In the genomic region with DNA sequence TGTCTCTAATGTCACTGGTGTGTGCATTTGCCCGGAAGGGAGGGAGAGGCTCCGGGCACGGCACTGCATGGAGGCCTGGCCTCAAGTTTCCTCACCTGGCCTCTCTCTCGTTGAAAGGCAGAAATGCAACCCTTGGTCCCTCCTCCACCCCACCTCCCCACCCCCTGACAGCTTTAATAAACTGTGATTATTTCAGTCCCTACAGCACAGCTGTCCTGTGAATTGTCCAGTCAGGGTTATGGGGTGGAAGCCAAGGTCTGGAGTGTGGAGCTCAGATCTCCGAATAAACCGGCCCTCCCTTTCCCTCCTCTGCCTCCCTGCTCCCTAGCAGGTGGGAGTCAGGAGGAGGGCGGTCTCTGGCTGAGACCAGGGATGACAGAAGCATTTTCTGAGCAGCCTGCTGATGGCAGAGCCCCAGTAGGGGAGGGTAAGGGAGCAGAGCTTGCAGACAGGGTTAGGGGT, we compare ENCODE assay signal across 20 cellular contexts.
DNase-seq lines count a peak whose midpoint lies in the region; ATAC-seq and TF ChIP-seq lines count a peak whose summit lies in the region.
"Had no signal": no experiment of that assay in that cellular context is flagged by ENCODE, and none has a peak within 500 bp of the region (broad histone marks: within the 10 kb centered on the region; RNA-seq: fewer than 3 reads in every experiment).

No MANE protein-coding gene starts in this region.

- intact Hi-C loops in body of pancreas (cut with DNase I): no loop called here

- no peak overlapping the region for H3K27ac Mint-ChIP-seq in WTC11
- H3K27ac Mint-ChIP-seq: activated naive CD8-positive, alpha-beta T cell treated with anti-CD3 and anti-CD28 coated beads, Interleukin-2, amount 50 U/mL, for 24 hours; activated T-helper 1 cell treated with anti-CD3 and anti-CD28 coated beads, Interleukin-12 subunit alpha, Interleukin-12 subunit beta, Interleukin-2, Interleukin-4 antibody, amounts not matched to agents 30 ng/mL and 10 ng/mL and 1 ng/mL, durations not matched to agents 14 hours and 24 hours and 36 hours; CD8-positive, alpha-beta memory T cell; stimulated activated naive B cell treated with anti-CD40 and anti-IgM and Interleukin-4, amounts not matched to agents 10 μg/mL and 1 μg/mL and 100 μg/mL, for 72 hours had no signal

- H3K27ac ChIP-seq in body of pancreas: no peak overlapping the region
- H3K27ac ChIP-seq: dorsolateral prefrontal cortex, left lung had no signal

- WGBS in body of pancreas, 2 donors: 83 to 85% methylated on average over 7 of the region's 7 CpGs

- TF ChIP-seq CTCF in WTC11 (IDR thresholded peaks at IDR 0.05) (no peak), omental fat pad (IDR thresholded peaks at IDR 0.05) (no peak), body of pancreas (IDR thresholded peaks at IDR 0.05) (no peak)

- DNase-seq in H7 (peak; percentile 72), NCI-H2029 treated with DMSO at 0.1 percent for 48 hours (lab: John Stamatoyannopoulos, UW) (peak; percentile 49), WTC11 (ENCODE audit: low spot score) (no peak), omental fat pad (ENCODE audit: low spot score) (no peak), body of pancreas (no peak), amniotic stem cell (lab: John Stamatoyannopoulos, UW) (no peak), amygdala (lab: John Stamatoyannopoulos, UW) (no peak)
- no peak for DNase-seq in activated CD8-positive, alpha-beta memory T cell treated with anti-CD3 and anti-CD28 coated beads, Interleukin-2, amount 50 U/mL, for 48 hours
- DNase-seq: activated CD4-positive, alpha-beta T cell treated with anti-CD3 and anti-CD28 coated beads for 1 hour; activated naive CD8-positive, alpha-beta T cell treated with anti-CD3 and anti-CD28 coated beads, Interleukin-2, amount 50 U/mL, for 24 hours; caudate nucleus; CD8-positive, alpha-beta memory T cell; dorsolateral prefrontal cortex; left lung; NCI-H1694 treated with DMSO at 0.1 percent for 48 hours; nucleus accumbens; stimulated activated naive B cell treated with anti-CD40 and anti-IgM and Interleukin-4, amounts not matched to agents 10 μg/mL and 1 μg/mL and 100 μg/mL, for 72 hours; T1000 had no signal

- peaks cover 16% of the 10 kb centered on the region for H3K4me1 Mint-ChIP-seq in WTC11
- H3K4me1 Mint-ChIP-seq: CD8-positive, alpha-beta memory T cell had no signal

- no peaks in the 10 kb centered on the region for H3K9me3 Mint-ChIP-seq in WTC11
- H3K9me3 Mint-ChIP-seq: activated naive CD8-positive, alpha-beta T cell treated with anti-CD3 and anti-CD28 coated beads, Interleukin-2, amount 50 U/mL, for 24 hours; activated T-helper 1 cell treated with anti-CD3 and anti-CD28 coated beads, Interleukin-12 subunit alpha, Interleukin-12 subunit beta, Interleukin-2, Interleukin-4 antibody, amounts not matched to agents 30 ng/mL and 10 ng/mL and 1 ng/mL, durations not matched to agents 14 hours and 24 hours and 36 hours; CD8-positive, alpha-beta memory T cell; stimulated activated naive B cell treated with anti-CD40 and anti-IgM and Interleukin-4, amounts not matched to agents 10 μg/mL and 1 μg/mL and 100 μg/mL, for 72 hours had no signal

- ATAC-seq in WTC11: peak; percentile 80
- ATAC-seq in omental fat pad (ENCODE audit: low FRiP score): peak; percentile 56
- no peak for ATAC-seq in body of pancreas
- ATAC-seq: activated naive CD8-positive, alpha-beta T cell treated with anti-CD3 and anti-CD28 coated beads, Interleukin-2, amount 50 U/mL, for 24 hours; left lung; Panc1; stimulated activated naive B cell treated with anti-CD40 and anti-IgM and Interleukin-4, amounts not matched to agents 10 μg/mL and 1 μg/mL and 100 μg/mL, for 72 hours had no signal

- no peaks in the 10 kb centered on the region for H3K9me3 ChIP-seq in body of pancreas
- H3K9me3 ChIP-seq: left lung had no signal

- no peak for TF ChIP-seq POLR2A in body of pancreas (IDR thresholded peaks at IDR 0.05)

- H3K36me3 ChIP-seq in H7 (replicated peaks; ENCODE audit: control insufficient read depth, insufficient read depth, low read length) (no peaks in the 10 kb centered on the region), body of pancreas (replicated peaks in 1 of 2; ENCODE audit: insufficient read depth in 1 of 2, low read depth in 2 of 2) (no peaks in the 10 kb centered on the region)
- H3K36me3 ChIP-seq: left lung had no signal

- POLR2A ChIA-PET in WTC11 (lab: Charles Lee): interaction anchor here (0.6 to 1.1 kb wide), 2 partner anchors 92 to 762 kb away, joined by 3 read pairs; no protein-coding TSS in a partner anchor

- CTCF ChIA-PET in WTC11 (lab: Charles Lee): interaction anchor here (0.7 to 1.3 kb wide), 5 partner anchors 10 to 316 kb away, joined by 3 to 6 read pairs (median 4); no protein-coding TSS in a partner anchor

- peaks cover 17% of the 10 kb centered on the region for H3K27me3 Mint-ChIP-seq in WTC11 (ENCODE audit: low read depth)

- H3K36me3 Mint-ChIP-seq in WTC11: no peaks in the 10 kb centered on the region
- H3K36me3 Mint-ChIP-seq: CD8-positive, alpha-beta memory T cell had no signal

- H3K4me3 Mint-ChIP-seq in WTC11: no peak overlapping the region
- H3K4me3 Mint-ChIP-seq: activated naive CD8-positive, alpha-beta T cell treated with anti-CD3 and anti-CD28 coated beads, Interleukin-2, amount 50 U/mL, for 24 hours; activated T-helper 1 cell treated with anti-CD3 and anti-CD28 coated beads, Interleukin-12 subunit alpha, Interleukin-12 subunit beta, Interleukin-2, Interleukin-4 antibody, amounts not matched to agents 30 ng/mL and 10 ng/mL and 1 ng/mL, durations not matched to agents 14 hours and 24 hours and 36 hours; CD8-positive, alpha-beta memory T cell; stimulated activated naive B cell treated with anti-CD40 and anti-IgM and Interleukin-4, amounts not matched to agents 10 μg/mL and 1 μg/mL and 100 μg/mL, for 72 hours had no signal

- no peak overlapping the region for H3K4me3 ChIP-seq in H7 (ENCODE audit: insufficient read depth, low read depth, low read length)
- no peak overlapping the region for H3K4me3 ChIP-seq in body of pancreas
- H3K4me3 ChIP-seq: dorsolateral prefrontal cortex, left lung had no signal

- H3K4me1 ChIP-seq in body of pancreas: peaks cover 6% of the 10 kb centered on the region

- H3K27me3 ChIP-seq in H7 (ENCODE audit: control insufficient read depth, insufficient read depth, low read length) (peaks cover 7% of the 10 kb centered on the region), body of pancreas (no peaks in the 10 kb centered on the region)

TF ChIP-seq in WTC11, 78 proteins besides CTCF, POLR2A, EP300 and RAD21:
- TF ChIP-seq, protein P1, sequence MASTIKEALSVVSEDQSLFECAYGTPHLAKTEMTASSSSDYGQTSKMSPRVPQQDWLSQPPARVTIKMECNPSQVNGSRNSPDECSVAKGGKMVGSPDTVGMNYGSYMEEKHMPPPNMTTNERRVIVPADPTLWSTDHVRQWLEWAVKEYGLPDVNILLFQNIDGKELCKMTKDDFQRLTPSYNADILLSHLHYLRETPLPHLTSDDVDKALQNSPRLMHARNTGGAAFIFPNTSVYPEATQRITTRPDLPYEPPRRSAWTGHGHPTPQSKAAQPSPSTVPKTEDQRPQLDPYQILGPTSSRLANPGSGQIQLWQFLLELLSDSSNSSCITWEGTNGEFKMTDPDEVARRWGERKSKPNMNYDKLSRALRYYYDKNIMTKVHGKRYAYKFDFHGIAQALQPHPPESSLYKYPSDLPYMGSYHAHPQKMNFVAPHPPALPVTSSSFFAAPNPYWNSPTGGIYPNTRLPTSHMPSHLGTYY (CRISPR knock-in tag; IDR thresholded peaks at IDR 0.05): no peak
- TF ChIP-seq NR2C2 (CRISPR knock-in tag; IDR thresholded peaks at IDR 0.05) (no peak), ZNF423 (CRISPR knock-in tag; IDR thresholded peaks at IDR 0.05) (peak; percentile 28; the same call in 1 of the 2 replicates)

Comparison
In these comparisons a context has a peak if more than half of its experiments do, and no peak if none do; other contexts are left out.
1. DNase-seq: peak in H7 (single experiment) and NCI-H2029 treated with DMSO at 0.1 percent for 48 hours (single experiment); none in WTC11 (single experiment), omental fat pad (single experiment), body of pancreas (0 of 4), amniotic stem cell (single experiment), activated CD8-positive, alpha-beta memory T cell treated with anti-CD3 and anti-CD28 coated beads, Interleukin-2, amount 50 U/mL, for 48 hours (single experiment) and amygdala (0 of 56).